17 cellular contexts compared by ENCODE assay signal in the genomic region with DNA sequence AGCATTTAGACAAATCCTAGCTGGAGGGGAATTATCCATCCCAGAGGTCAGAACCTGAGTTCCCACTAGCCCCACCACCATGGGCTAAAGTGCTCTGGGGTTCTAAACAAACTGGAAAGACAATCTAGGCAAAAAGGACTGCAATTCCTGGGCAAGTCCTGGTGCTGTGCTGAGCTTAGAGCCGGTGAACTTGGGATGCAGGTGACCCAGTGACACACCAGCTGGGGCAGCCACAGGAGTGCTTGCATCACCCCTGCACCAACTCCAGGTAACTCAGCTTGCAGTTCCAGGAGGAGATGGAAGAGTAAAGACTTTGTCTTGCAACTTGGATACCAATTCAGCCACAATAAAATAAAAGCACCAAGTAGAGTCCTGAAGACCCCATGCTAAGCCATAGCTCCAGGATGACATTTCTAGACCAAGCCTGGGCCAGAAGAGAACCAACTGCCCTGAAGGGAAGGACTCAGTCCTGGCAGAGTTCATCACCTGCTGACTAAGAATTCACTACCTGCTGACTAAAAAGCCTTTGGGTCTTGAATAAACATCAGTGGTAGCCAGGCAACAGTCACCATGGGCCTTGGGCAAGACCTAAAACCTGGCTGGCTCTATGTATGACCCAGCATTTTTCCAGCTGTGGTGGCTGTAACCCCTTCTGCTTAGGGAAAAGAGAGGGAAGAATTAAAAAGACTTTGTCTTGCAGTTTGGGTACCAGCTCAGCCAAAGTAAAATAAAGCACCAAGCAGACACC.
A peak's percentile ranks its signal among the peaks of the same experiment; 100 is the strongest.
DNase-seq lines count a peak whose midpoint lies in the region; ATAC-seq and TF ChIP-seq lines count a peak whose summit lies in the region.
"Had no signal": no experiment of that assay in that cellular context is flagged by ENCODE, and none has a peak within 500 bp of the region (broad histone marks: within the 10 kb centered on the region; RNA-seq: fewer than 3 reads in every experiment).

No MANE protein-coding gene starts in this region.

- DNase-seq in NCI-H2081 (lab: John Stamatoyannopoulos, UW), result peak; percentile 6 to 35
- no peak for DNase-seq in NCI-H2081 treated with DMSO at 0.1 percent for 48 hours (lab: John Stamatoyannopoulos, UW)
- DNase-seq in NCI-H146 treated with DMSO at 0.1 percent for 48 hours (lab: John Stamatoyannopoulos, UW; ENCODE audit: unreplicated experiment), result peak; percentile 42
- peak; percentile 89 for DNase-seq in mammary epithelial cell
- DNase-seq in left lobe of liver (ENCODE audit: low spot score), result no peak
- no peak for DNase-seq in T-helper 2 cell
- no peak for DNase-seq in foreskin fibroblast
- no peak for DNase-seq in stimulated activated CD4-positive, alpha-beta T cell treated with anti-CD3 and anti-CD28 coated beads, Interleukin-1b, Interleukin-23, amount 100 ng/mL, for 48 hours
- DNase-seq: activated CD4-positive, CD25-positive, alpha-beta regulatory T cell; adrenal gland; erythroblast; naive B cell; NCI-H524 treated with DMSO at 0.1 percent for 48 hours; spleen; stimulated activated naive CD4-positive, alpha-beta T cell treated with Interleukin-2 at 50 U/mL for 16 hours; T-helper 1 cell had no signal

- H3K4me2 ChIP-seq in mammary epithelial cell (ENCODE audit: insufficient read depth, low read depth, low read length), result no peak overlapping the region

- H3K79me2 ChIP-seq in mammary epithelial cell (ENCODE audit: insufficient read depth, low read length), result no peaks in the 10 kb centered on the region

- H3K4me3 ChIP-seq in mammary epithelial cell (replicated peaks in 1 of 3; ENCODE audit: insufficient read depth in 1 of 3, low read depth in 2 of 3, low read length in 3 of 3) (no peak overlapping the region), foreskin fibroblast (ENCODE audit: low read depth in 1 of 2, low read length in 2 of 2) (no peak overlapping the region)
- H3K4me3 ChIP-seq: adrenal gland, spleen had no signal

- H3K27ac ChIP-seq in mammary epithelial cell (ENCODE audit: insufficient read depth, low read depth, low read length), result peak overlapping the region; percentile 79
- H3K27ac ChIP-seq: adrenal gland, spleen had no signal

- intact Hi-C loops in mammary epithelial cell (cut with micrococcal nuclease), result loop anchor here (1.0 to 10.0 kb wide), 3 partner anchors 9 to 300 kb away; no protein-coding TSS in a partner anchor

- H3K36me3 ChIP-seq in mammary epithelial cell (ENCODE audit: insufficient read depth, low read length), result no peaks in the 10 kb centered on the region
- H3K36me3 ChIP-seq: adrenal gland, spleen had no signal

- in situ Hi-C loops in mammary epithelial cell (cut with MboI; ENCODE audit: low sequenced_read_pairs in 2 of 2), result no loop called here

- H3K9ac ChIP-seq in mammary epithelial cell (ENCODE audit: insufficient read depth, low read length), result no peak overlapping the region

- 0% methylated on average over 1 of the region's 1 CpG for WGBS in mammary epithelial cell (ENCODE audit: low coverage, missing lambda C conversion rate)

- dilution Hi-C loops in mammary epithelial cell (cut with HindIII; ENCODE audit: low sequenced_read_pairs), result no loop called here

- no peak for TF ChIP-seq CTCF in mammary epithelial cell (conservative IDR thresholded peaks at IDR 0.05 in 1 of 2, IDR thresholded peaks at IDR 0.05 in 1 of 2; ENCODE audit: extremely low read depth in 1 of 2, insufficient read depth in 1 of 2, low read depth in 1 of 2, low read length in 2 of 2)
- no peak for TF ChIP-seq CTCF in foreskin fibroblast (IDR thresholded peaks at IDR 0.05; ENCODE audit: low read depth, low read length)

- no peaks in the 10 kb centered on the region for H4K20me1 ChIP-seq in mammary epithelial cell (ENCODE audit: insufficient read depth, low read length)

- BruUV-seq in mammary epithelial cell (replicated peaks; lab: Mats Ljungman, UMichigan), result no TSS peak

- CTCF ChIA-PET in mammary epithelial cell (lab: Charles Lee; ENCODE audit: low non-redundant PET), result no interaction called here

- H3K27me3 ChIP-seq in mammary epithelial cell (ENCODE audit: insufficient read depth, low read length), result no peaks in the 10 kb centered on the region
- H3K27me3 ChIP-seq: adrenal gland, spleen had no signal

- peaks cover 15% of the 10 kb centered on the region for H3K4me1 ChIP-seq in mammary epithelial cell (ENCODE audit: insufficient read depth, low read length)
- H3K4me1 ChIP-seq: adrenal gland, spleen had no signal

- H2AFZ ChIP-seq in mammary epithelial cell (ENCODE audit: low read depth, low read length), result peak overlapping the region; percentile 50

- H3K9me3 ChIP-seq in mammary epithelial cell (replicated peaks; ENCODE audit: insufficient read depth, low read length), result no peaks in the 10 kb centered on the region
- H3K9me3 ChIP-seq: adrenal gland had no signal

- peak; percentile 81 for ATAC-seq in left lobe of liver
- ATAC-seq: activated T-helper 17 cell treated with anti-CD3 and anti-CD28 coated beads, Interleukin-2, amount 50 U/mL, for 72 hours had no signal

Comparison
In these comparisons a context has a peak if more than half of its experiments do, and no peak if none do; other contexts are left out.
1. DNase-seq: peak in NCI-H2081 (2 of 2), NCI-H146 treated with DMSO at 0.1 percent for 48 hours (single experiment) and mammary epithelial cell (single experiment); none in NCI-H2081 treated with DMSO at 0.1 percent for 48 hours (single experiment), left lobe of liver (single experiment), T-helper 2 cell (0 of 5), foreskin fibroblast (0 of 2) and stimulated activated CD4-positive, alpha-beta T cell treated with anti-CD3 and anti-CD28 coated beads, Interleukin-1b, Interleukin-23, amount 100 ng/mL, for 48 hours (single experiment).